In the genomic region with DNA sequence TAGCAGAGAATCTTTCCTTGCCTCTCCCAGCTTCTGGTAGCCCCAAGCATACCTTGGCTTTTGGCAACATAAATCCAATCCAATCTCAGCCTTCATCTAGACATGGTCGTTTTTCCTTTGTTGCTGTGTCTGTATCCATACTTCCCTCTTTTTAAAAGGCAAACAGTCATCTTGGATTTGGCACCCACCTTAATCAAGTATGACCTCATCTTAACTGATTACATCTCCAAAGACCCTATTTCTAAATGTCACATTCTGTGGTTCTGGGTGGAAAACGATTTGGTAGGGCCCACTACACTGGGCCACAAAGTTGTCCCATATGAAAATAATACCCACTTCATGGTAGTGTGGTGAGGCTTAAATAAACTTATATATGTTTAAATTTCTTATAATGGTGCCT, we compare ENCODE assay signal across 8 cellular contexts. TPM values are rescaled to one million over a fixed set of nuclear protein-coding genes. Genes with fewer than 3 reads are reported as not detected.
DNase-seq lines count a peak whose midpoint lies in the region; ATAC-seq and TF ChIP-seq lines count a peak whose summit lies in the region.

No MANE protein-coding gene starts in this region.

- peaks cover 35% of the 10 kb centered on the region for H3K4me1 Mint-ChIP-seq in nephron progenitor cell

- H3K9me2 ChIP-seq in Karpas-422 (replicated peaks; ENCODE audit: insufficient read depth, low read length), result no peaks in the 10 kb centered on the region

- ATAC-seq in HG03097 (IDR thresholded peaks at IDR 0.05; ENCODE audit: low FRiP score, unreplicated experiment) (no peak), HG03039 (IDR thresholded peaks at IDR 0.05; ENCODE audit: unreplicated experiment) (no peak)

- H3K36me3 ChIP-seq in BLaER1 treated with 17β-estradiol and CSF1 and Interleukin-3, amounts not matched to agents 10 nM and 100 nM, result peaks cover 34 to 50% (median 45%) of the 10 kb centered on the region in 11 experiments
- H3K36me3 ChIP-seq in Karpas-422 (ENCODE audit: insufficient read depth, low read length), result peaks cover 5% of the 10 kb centered on the region; the same call in 1 of the 2 replicates

- peak overlapping the region; percentile 78 to 97 (median 84) for H3K4me3 ChIP-seq in BLaER1 treated with 17β-estradiol and CSF1 and Interleukin-3, amounts not matched to agents 10 nM and 100 nM
- H3K4me3 ChIP-seq in Karpas-422 (ENCODE audit: low read length) (peak overlapping the region; percentile 84), dorsolateral prefrontal cortex (peak overlapping the region; percentile 62 to 100 (median 96))

- H3K27me3 ChIP-seq in BLaER1 treated with 17β-estradiol and CSF1 and Interleukin-3, amounts not matched to agents 10 nM and 100 nM, result no peaks in the 10 kb centered on the region
- no peaks in the 10 kb centered on the region for H3K27me3 ChIP-seq in Karpas-422 (ENCODE audit: low read length)
- H3K27me3 ChIP-seq in dorsolateral prefrontal cortex, result no peaks in the 10 kb centered on the region

- peak overlapping the region; percentile 89 to 97 (median 93) for H3K9ac ChIP-seq in BLaER1 treated with 17β-estradiol and CSF1 and Interleukin-3, amounts not matched to agents 10 nM and 100 nM
- H3K9ac ChIP-seq in Karpas-422 (ENCODE audit: low read length), result peak overlapping the region; percentile 82

- H3K4me3 Mint-ChIP-seq in nephron progenitor cell, result peak overlapping the region; percentile 93

- H3K79me2 ChIP-seq in Karpas-422 (ENCODE audit: low read length), result peaks cover 30% of the 10 kb centered on the region

- H3K9me3 ChIP-seq in BLaER1 treated with 17β-estradiol and CSF1 and Interleukin-3, amounts not matched to agents 10 nM and 100 nM (replicated peaks in 1 of 11), result no peaks in the 10 kb centered on the region
- no peaks in the 10 kb centered on the region for H3K9me3 ChIP-seq in Karpas-422 (ENCODE audit: low read length)

- peaks cover 31% of the 10 kb centered on the region for H3K36me3 Mint-ChIP-seq in nephron progenitor cell (ENCODE audit: low read depth)

- no peaks in the 10 kb centered on the region for H3K9me3 Mint-ChIP-seq in nephron progenitor cell

- H2AFZ ChIP-seq in Karpas-422 (ENCODE audit: low read length), result no peak overlapping the region

- H3K27me3 Mint-ChIP-seq in nephron progenitor cell (ENCODE audit: low read depth, poor library complexity), result no peaks in the 10 kb centered on the region

- H4K20me1 ChIP-seq in BLaER1 treated with 17β-estradiol and CSF1 and Interleukin-3, amounts not matched to agents 10 nM and 100 nM, result peaks cover 0 to 11% (median 6%) of the 10 kb centered on the region in 11 experiments; a peak in 9 of 22 replicates
- no peaks in the 10 kb centered on the region for H4K20me1 ChIP-seq in Karpas-422 (ENCODE audit: insufficient read depth, low read depth, low read length)

- peak overlapping the region in 10 of 11 experiments; percentile 91 to 97 (median 92); a peak in 21 of 22 replicates for H3K27ac ChIP-seq in BLaER1 treated with 17β-estradiol and CSF1 and Interleukin-3, amounts not matched to agents 10 nM and 100 nM
- H3K27ac ChIP-seq in Karpas-422 (ENCODE audit: low read length) (peak overlapping the region; percentile 62; the same call in 1 of the 2 replicates), dorsolateral prefrontal cortex (peak overlapping the region in 31 of 59 donors; percentile 77 to 99 (median 92))

- DNase-seq in Karpas-422, result no peak
- DNase-seq in dorsolateral prefrontal cortex, result no peak
- no peak for DNase-seq in nephron progenitor cell
- no peak for DNase-seq in D341Med (ENCODE audit: low spot score)
- no peak for DNase-seq in amniotic stem cell (lab: John Stamatoyannopoulos, UW)

- TF ChIP-seq CTCF in dorsolateral prefrontal cortex (IDR thresholded peaks at IDR 0.05 in 54 of 56, conservative IDR thresholded peaks at IDR 0.05 in 2 of 56; ENCODE audit: low read depth in 1 of 56, partially characterized antibody in 56 of 56) (no peak), nephron progenitor cell (IDR thresholded peaks at IDR 0.05) (no peak)

- peak overlapping the region; percentile 83 for H3K27ac Mint-ChIP-seq in nephron progenitor cell

- intact Hi-C loops in dorsolateral prefrontal cortex (cut with DNase I), result loop anchor here (5.0 kb wide), 1 partner anchor 455 kb away; no protein-coding TSS in a partner anchor

- H3K4me1 ChIP-seq in BLaER1 treated with 17β-estradiol and CSF1 and Interleukin-3, amounts not matched to agents 10 nM and 100 nM, result peaks cover 37 to 60% (median 46%) of the 10 kb centered on the region in 10 experiments
- H3K4me1 ChIP-seq in Karpas-422 (ENCODE audit: low read length), result peaks cover 32% of the 10 kb centered on the region

- H3K4me2 ChIP-seq in BLaER1 treated with 17β-estradiol and CSF1 and Interleukin-3, amounts not matched to agents 10 nM and 100 nM, result peak overlapping the region; percentile 78 to 98 (median 93)
- peak overlapping the region; percentile 70 for H3K4me2 ChIP-seq in Karpas-422 (ENCODE audit: low read depth, low read length, poor library complexity, severe bottlenecking)

RNA-seq across cellular contexts. Expression of a gene that starts 0.9 kb away (rescaled TPM):
- total RNA-seq in Karpas-422 (2014; rRNA removed; shearing (Covaris generic); ENCODE audit: low replicate concordance), result 6.4 and 14.1 TPM in 2 replicates
- total RNA-seq in dorsolateral prefrontal cortex, result 10 to 100 TPM in 113 of 120 experiments, 1 to 10 TPM in 7; 7.8 to 19.6 (median 12.4) TPM

RNA-seq across cellular contexts. Expression of a gene that starts 15.9 kb away (rescaled TPM):
- 29.8 and 44.7 TPM in 2 replicates for total RNA-seq in Karpas-422 (2014; rRNA removed; shearing (Covaris generic); ENCODE audit: low replicate concordance)
- total RNA-seq in dorsolateral prefrontal cortex, result 10 to 100 TPM; 31.6 to 66.9 (median 46.6) TPM

RNA-seq across cellular contexts. Expression of a gene that starts 19.7 kb away (rescaled TPM):
- not detected in 2 replicates for total RNA-seq in Karpas-422 (2014; rRNA removed; shearing (Covaris generic); ENCODE audit: low replicate concordance)
- total RNA-seq in dorsolateral prefrontal cortex, result under 1 TPM in 1 of 120 experiments, not detected in 119; 0.25 TPM

RNA-seq across cellular contexts. Expression of a gene that starts 51.2 kb away (rescaled TPM):
- total RNA-seq in Karpas-422 (2014; rRNA removed; shearing (Covaris generic); ENCODE audit: low replicate concordance), result not detected in 2 replicates
- total RNA-seq in dorsolateral prefrontal cortex, result not detected

RNA-seq across cellular contexts. Expression of a gene that starts 57.8 kb away (rescaled TPM):
- total RNA-seq in Karpas-422 (2014; rRNA removed; shearing (Covaris generic); ENCODE audit: low replicate concordance), result not detected in 2 replicates
- total RNA-seq in dorsolateral prefrontal cortex, result not detected
